ENCODE assay signal across 30 cellular contexts in genomic region chr11:74954199-74954598, GRCh38. TPM values are rescaled to one million over a fixed set of nuclear protein-coding genes. Genes with fewer than 3 reads are reported as not detected.
A peak's percentile ranks its signal among the peaks of the same experiment; 100 is the strongest.
DNase-seq lines count a peak whose midpoint lies in the region; ATAC-seq and TF ChIP-seq lines count a peak whose summit lies in the region.
"Had no signal": no experiment of that assay in that cellular context is flagged by ENCODE, and none has a peak within 500 bp of the region (broad histone marks: within the 10 kb centered on the region; RNA-seq: fewer than 3 reads in every experiment).

No MANE protein-coding gene starts in this region.

- H3K9ac ChIP-seq in MM.1S (ENCODE audit: low read length) = peak overlapping the region; percentile 77

- H3K27ac Mint-ChIP-seq in activated naive CD8-positive, alpha-beta T cell treated with anti-CD3 and anti-CD28 coated beads, Interleukin-2, amount 50 U/mL, for 24 hours = no peak overlapping the region
- H3K27ac Mint-ChIP-seq in activated naive CD8-positive, alpha-beta T cell treated with anti-CD3 and anti-CD28 coated beads for 36 hours = no peak overlapping the region
- H3K27ac Mint-ChIP-seq in immature natural killer cell = peak overlapping the region; percentile 13 to 64 (median 39)
- peak overlapping the region; percentile 27 for H3K27ac Mint-ChIP-seq in stimulated activated naive B cell treated with anti-CD40 and anti-IgM and Interleukin-4, amounts not matched to agents 10 μg/mL and 1 μg/mL and 100 μg/mL, for 72 hours
- H3K27ac Mint-ChIP-seq: activated CD4-positive, alpha-beta T cell treated with anti-CD3 and anti-CD28 coated beads, Interleukin-2, amount 10 ng/mL, durations not matched to agents 7 days and 5 days; CD4-positive, CD25-positive, alpha-beta regulatory T cell; effector memory CD8-positive, alpha-beta T cell; WTC11 had no signal

- peak; percentile 10 for ATAC-seq in activated naive CD8-positive, alpha-beta T cell treated with anti-CD3 and anti-CD28 coated beads, Interleukin-2, amount 50 U/mL, for 24 hours
- ATAC-seq in stimulated activated naive B cell treated with anti-CD40 and anti-IgM and Interleukin-4, amounts not matched to agents 10 μg/mL and 1 μg/mL and 100 μg/mL, for 72 hours (replicated peaks) = no peak
- no peak for ATAC-seq in GM21717 (IDR thresholded peaks at IDR 0.05; ENCODE audit: unreplicated experiment)
- ATAC-seq in heart left ventricle = no peak
- ATAC-seq: effector memory CD8-positive, alpha-beta T cell; HCT116; left cardiac atrium; psoas muscle; WTC11 had no signal

- H3K27me3 ChIP-seq in MM.1S (replicated peaks; ENCODE audit: insufficient read depth, low read length) = no peaks in the 10 kb centered on the region
- H3K27me3 ChIP-seq in heart left ventricle = no peaks in the 10 kb centered on the region
- H3K27me3 ChIP-seq: sigmoid colon, SJCRH30, upper lobe of left lung had no signal

- no peak overlapping the region for H3K4me3 Mint-ChIP-seq in activated naive CD8-positive, alpha-beta T cell treated with anti-CD3 and anti-CD28 coated beads, Interleukin-2, amount 50 U/mL, for 24 hours
- no peak overlapping the region for H3K4me3 Mint-ChIP-seq in activated naive CD8-positive, alpha-beta T cell treated with anti-CD3 and anti-CD28 coated beads for 36 hours
- H3K4me3 Mint-ChIP-seq in immature natural killer cell = no peak overlapping the region
- peak overlapping the region in 1 of 2 donors; percentile 39 for H3K4me3 Mint-ChIP-seq in stimulated activated naive B cell treated with anti-CD40 and anti-IgM and Interleukin-4, amounts not matched to agents 10 μg/mL and 1 μg/mL and 100 μg/mL, for 72 hours
- H3K4me3 Mint-ChIP-seq: activated CD4-positive, alpha-beta T cell treated with anti-CD3 and anti-CD28 coated beads, Interleukin-2, amount 10 ng/mL, durations not matched to agents 7 days and 5 days; effector memory CD8-positive, alpha-beta T cell; WTC11 had no signal

- H2AFZ ChIP-seq in MM.1S (ENCODE audit: low read length) = no peak overlapping the region

- H3K27ac ChIP-seq in MM.1S (ENCODE audit: low read length) (peak overlapping the region; percentile 97), heart left ventricle (no peak overlapping the region)
- H3K27ac ChIP-seq: psoas muscle, sigmoid colon, SJCRH30, upper lobe of left lung had no signal

- no peaks in the 10 kb centered on the region for H3K9me3 ChIP-seq in MM.1S (replicated peaks; ENCODE audit: insufficient read depth, low read length)
- no peaks in the 10 kb centered on the region for H3K9me3 ChIP-seq in heart left ventricle
- H3K9me3 ChIP-seq: psoas muscle, sigmoid colon, SJCRH30, upper lobe of left lung had no signal

- H3K36me3 Mint-ChIP-seq in activated naive CD8-positive, alpha-beta T cell treated with anti-CD3 and anti-CD28 coated beads, Interleukin-2, amount 50 U/mL, for 24 hours (ENCODE audit: low read depth) = peaks cover 33% of the 10 kb centered on the region
- peaks cover 29% of the 10 kb centered on the region for H3K36me3 Mint-ChIP-seq in activated naive CD8-positive, alpha-beta T cell treated with anti-CD3 and anti-CD28 coated beads for 36 hours
- H3K36me3 Mint-ChIP-seq in immature natural killer cell = peaks cover 0 to 8% (median 0%) of the 10 kb centered on the region in 3 donors
- peaks cover 37 to 54% of the 10 kb centered on the region in 2 donors for H3K36me3 Mint-ChIP-seq in stimulated activated naive B cell treated with anti-CD40 and anti-IgM and Interleukin-4, amounts not matched to agents 10 μg/mL and 1 μg/mL and 100 μg/mL, for 72 hours

- H3K4me2 ChIP-seq in MM.1S (ENCODE audit: low read depth, low read length) = peak overlapping the region; percentile 88

- WGBS in heart left ventricle, 4 donors = 80 to 89% (median 83%) methylated on average over 1 of the region's 1 CpG

- H3K4me1 ChIP-seq in MM.1S (ENCODE audit: low read length) (peaks cover 59% of the 10 kb centered on the region), heart left ventricle (peaks cover 0 to 93% (median 62%) of the 10 kb centered on the region in 12 donors)

- no peaks in the 10 kb centered on the region for H3K9me3 Mint-ChIP-seq in activated naive CD8-positive, alpha-beta T cell treated with anti-CD3 and anti-CD28 coated beads, Interleukin-2, amount 50 U/mL, for 24 hours
- no peaks in the 10 kb centered on the region for H3K9me3 Mint-ChIP-seq in activated naive CD8-positive, alpha-beta T cell treated with anti-CD3 and anti-CD28 coated beads for 36 hours
- no peaks in the 10 kb centered on the region for H3K9me3 Mint-ChIP-seq in immature natural killer cell
- H3K9me3 Mint-ChIP-seq in stimulated activated naive B cell treated with anti-CD40 and anti-IgM and Interleukin-4, amounts not matched to agents 10 μg/mL and 1 μg/mL and 100 μg/mL, for 72 hours = no peaks in the 10 kb centered on the region
- H3K9me3 Mint-ChIP-seq: activated CD4-positive, alpha-beta T cell treated with anti-CD3 and anti-CD28 coated beads, Interleukin-2, amount 10 ng/mL, durations not matched to agents 7 days and 5 days; CD4-positive, CD25-positive, alpha-beta regulatory T cell; effector memory CD8-positive, alpha-beta T cell; WTC11 had no signal

- intact Hi-C loops in heart left ventricle (cut with DNase I) = loop anchor here in 1 of 10 donors (5.0 kb wide), 1 partner anchor 33 kb away; the partner anchor contains the start of gene NEU3

- H3K9me2 ChIP-seq in MM.1S (replicated peaks; ENCODE audit: insufficient read depth, low read length) = no peaks in the 10 kb centered on the region

- no peak for TF ChIP-seq POLR2A in heart left ventricle (IDR thresholded peaks at IDR 0.05)

- peaks cover 24% of the 10 kb centered on the region for H4K20me1 ChIP-seq in MM.1S (ENCODE audit: insufficient read depth, low read length)

- H3K79me2 ChIP-seq in MM.1S (ENCODE audit: low read length) = peaks cover 98% of the 10 kb centered on the region

- H3K36me3 ChIP-seq in MM.1S (replicated peaks; ENCODE audit: insufficient read depth, low read length) = peaks cover 11% of the 10 kb centered on the region
- peaks cover 0 to 19% (median 11%) of the 10 kb centered on the region in 9 donors for H3K36me3 ChIP-seq in heart left ventricle

- peak overlapping the region; percentile 46 for H3K4me3 ChIP-seq in MM.1S (ENCODE audit: low read length)
- H3K4me3 ChIP-seq in heart left ventricle = no peak overlapping the region
- H3K4me3 ChIP-seq: psoas muscle, sigmoid colon, SJCRH30, upper lobe of left lung had no signal

- TF ChIP-seq CTCF in MM.1S (IDR thresholded peaks at IDR 0.05; ENCODE audit: low read length) (no peak), heart left ventricle (IDR thresholded peaks at IDR 0.05) (no peak)

- peaks cover 73% of the 10 kb centered on the region for H3K4me1 Mint-ChIP-seq in activated naive CD8-positive, alpha-beta T cell treated with anti-CD3 and anti-CD28 coated beads, Interleukin-2, amount 50 U/mL, for 24 hours
- H3K4me1 Mint-ChIP-seq in activated naive CD8-positive, alpha-beta T cell treated with anti-CD3 and anti-CD28 coated beads for 36 hours = peaks cover 58% of the 10 kb centered on the region
- H3K4me1 Mint-ChIP-seq in immature natural killer cell = peaks cover 83 to 100% of the 10 kb centered on the region in 2 donors
- peaks cover 50 to 90% of the 10 kb centered on the region in 2 donors for H3K4me1 Mint-ChIP-seq in stimulated activated naive B cell treated with anti-CD40 and anti-IgM and Interleukin-4, amounts not matched to agents 10 μg/mL and 1 μg/mL and 100 μg/mL, for 72 hours

- H3F3A ChIP-seq in MM.1S (ENCODE audit: insufficient read depth, low read length) = peaks cover 54% of the 10 kb centered on the region

- DNase-seq in activated naive CD8-positive, alpha-beta T cell treated with anti-CD3 and anti-CD28 coated beads, Interleukin-2, amount 50 U/mL, for 24 hours = no peak
- no peak for DNase-seq in activated naive CD8-positive, alpha-beta T cell treated with anti-CD3 and anti-CD28 coated beads for 36 hours
- DNase-seq in MM.1S (no peak), immature natural killer cell (no peak), NCI-H345 treated with DMSO at 0.1 percent for 48 hours (lab: John Stamatoyannopoulos, UW; ENCODE audit: unreplicated experiment) (no peak), heart left ventricle (no peak)
- no peak for DNase-seq in stimulated activated naive B cell treated with anti-CD40 and anti-IgM and Interleukin-4, amounts not matched to agents 10 μg/mL and 1 μg/mL and 100 μg/mL, for 72 hours
- DNase-seq: 8988T; activated CD4-positive, alpha-beta T cell treated with anti-CD3 and anti-CD28 coated beads, Interleukin-2, amount 10 ng/mL, durations not matched to agents 7 days and 5 days; activated T-cell treated with anti-CD3 and anti-CD28 coated beads, Interleukin-2, amount 50 U/mL, for 1 hour; Calu3; caudate nucleus; CD4-positive, CD25-positive, alpha-beta regulatory T cell; cortex of kidney; DMS79 treated with DMSO at 0.1 percent for 48 hours; effector memory CD8-positive, alpha-beta T cell; hypothalamus; left cardiac atrium; NCI-H146; NCI-H446; NCI-H748 treated with DMSO at 0.1 percent for 48 hours; psoas muscle; RPMI8226; sigmoid colon; SJCRH30; stimulated activated CD4-positive, alpha-beta T cell treated with anti-CD3 and anti-CD28 coated beads, Interleukin-4, amount 100 ng/mL, for 4 hours; upper lobe of left lung had no signal

- H3K27me3 Mint-ChIP-seq in activated naive CD8-positive, alpha-beta T cell treated with anti-CD3 and anti-CD28 coated beads, Interleukin-2, amount 50 U/mL, for 24 hours = no peaks in the 10 kb centered on the region
- H3K27me3 Mint-ChIP-seq in activated naive CD8-positive, alpha-beta T cell treated with anti-CD3 and anti-CD28 coated beads for 36 hours = no peaks in the 10 kb centered on the region
- H3K27me3 Mint-ChIP-seq in immature natural killer cell (ENCODE audit: low read depth in 3 of 3) = peaks cover 0 to 6% (median 1%) of the 10 kb centered on the region in 3 donors
- H3K27me3 Mint-ChIP-seq in stimulated activated naive B cell treated with anti-CD40 and anti-IgM and Interleukin-4, amounts not matched to agents 10 μg/mL and 1 μg/mL and 100 μg/mL, for 72 hours = no peaks in the 10 kb centered on the region
- H3K27me3 Mint-ChIP-seq: activated CD4-positive, alpha-beta T cell treated with anti-CD3 and anti-CD28 coated beads, Interleukin-2, amount 10 ng/mL, durations not matched to agents 7 days and 5 days; CD4-positive, CD25-positive, alpha-beta regulatory T cell; effector memory CD8-positive, alpha-beta T cell had no signal

RNA-seq across cellular contexts. Expression of gene SPCS2, which starts 5.1 kb away (rescaled TPM):
- 100 to 1,000 TPM; 137 to 139 TPM for total RNA-seq in activated naive CD8-positive, alpha-beta T cell treated with anti-CD3 and anti-CD28 coated beads for 36 hours
- polyA plus RNA-seq in immature natural killer cell = 100 to 1,000 TPM; 236 to 327 (median 281) TPM
- 100 to 1,000 TPM in 6 of 9 donors, 10 to 100 TPM in 3; 21.8 to 136 (median 109) TPM for total RNA-seq in heart left ventricle
- polyA plus RNA-seq in heart left ventricle = 100 to 1,000 TPM; 117 to 123 TPM

RNA-seq across cellular contexts. Expression of gene XRRA1, which starts 5.3 kb away (rescaled TPM):
- total RNA-seq in activated naive CD8-positive, alpha-beta T cell treated with anti-CD3 and anti-CD28 coated beads for 36 hours = 10 to 100 TPM; 23.7 to 25.2 TPM
- 10 to 100 TPM in 1 of 3 donors, 1 to 10 TPM in 2; 3.4 to 10.6 (median 7.2) TPM for polyA plus RNA-seq in immature natural killer cell
- total RNA-seq in heart left ventricle = 10 to 100 TPM in 8 of 9 donors, 1 to 10 TPM in 1; 5.3 to 26.6 (median 13.4) TPM
- polyA plus RNA-seq in heart left ventricle = 1 to 10 TPM; 3.9 to 9.0 TPM

RNA-seq across cellular contexts. Expression of gene NEU3, which starts 34.5 kb away (rescaled TPM):
- 10 to 100 TPM; 13.0 to 13.1 TPM for total RNA-seq in activated naive CD8-positive, alpha-beta T cell treated with anti-CD3 and anti-CD28 coated beads for 36 hours
- 1 to 10 TPM; 1.5 to 4.6 (median 2.0) TPM for polyA plus RNA-seq in immature natural killer cell
- total RNA-seq in heart left ventricle = 10 to 100 TPM in 3 of 9 donors, 1 to 10 TPM in 6; 5.1 to 16.6 (median 7.7) TPM
- polyA plus RNA-seq in heart left ventricle = 10 to 100 TPM in 1 of 2 donors, 1 to 10 TPM in 1; 6.0 to 14.1 TPM

Comparison
In these comparisons a context has a peak if more than half of its experiments do, and no peak if none do; other contexts are left out.
1. H3K27ac Mint-ChIP-seq: peak in immature natural killer cell (6 of 6) and stimulated activated naive B cell treated with anti-CD40 and anti-IgM and Interleukin-4, amounts not matched to agents 10 μg/mL and 1 μg/mL and 100 μg/mL, for 72 hours (single experiment); none in activated naive CD8-positive, alpha-beta T cell treated with anti-CD3 and anti-CD28 coated beads, Interleukin-2, amount 50 U/mL, for 24 hours (single experiment) and activated naive CD8-positive, alpha-beta T cell treated with anti-CD3 and anti-CD28 coated beads for 36 hours (single experiment).